20 cellular contexts compared by ENCODE assay signal in genomic region chr13:79932556-79932955, GRCh38.
A peak's percentile ranks its signal among the peaks of the same experiment; 100 is the strongest.
DNase-seq lines count a peak whose midpoint lies in the region; ATAC-seq, FAIRE-seq and TF ChIP-seq lines count a peak whose summit lies in the region.
"Had no signal": no experiment of that assay in that cellular context is flagged by ENCODE, and none has a peak within 500 bp of the region (broad histone marks: within the 10 kb centered on the region; RNA-seq: fewer than 3 reads in every experiment).

No MANE protein-coding gene starts in this region.

- H3K79me2 ChIP-seq in endothelial cell of umbilical vein (ENCODE audit: control insufficient read depth, insufficient read depth, low read length), result no peaks in the 10 kb centered on the region
- no peaks in the 10 kb centered on the region for H3K79me2 ChIP-seq in GM23338 (replicated peaks; ENCODE audit: insufficient read depth)

- intact Hi-C loops in endothelial cell of umbilical vein (cut with micrococcal nuclease) (no loop called here), left colon (cut with DNase I, micrococcal nuclease) (no loop called here)

- no peaks in the 10 kb centered on the region for H3K27me3 ChIP-seq in endothelial cell of umbilical vein (ENCODE audit: control insufficient read depth in 2 of 2, insufficient read depth in 2 of 2, low read length in 2 of 2)
- no peaks in the 10 kb centered on the region for H3K27me3 ChIP-seq in gastroesophageal sphincter
- no peaks in the 10 kb centered on the region for H3K27me3 ChIP-seq in GM23338 (ENCODE audit: insufficient read depth)

- H3K36me3 ChIP-seq in endothelial cell of umbilical vein (ENCODE audit: control insufficient read depth in 2 of 2, extremely low read depth in 1 of 2, insufficient read depth in 2 of 2, low read length in 2 of 2), result no peaks in the 10 kb centered on the region
- no peaks in the 10 kb centered on the region for H3K36me3 ChIP-seq in gastroesophageal sphincter
- no peaks in the 10 kb centered on the region for H3K36me3 ChIP-seq in GM23338 (ENCODE audit: insufficient read depth)

- peaks cover 2% of the 10 kb centered on the region; the same call in 1 of the 3 replicates for H3K36me3 Mint-ChIP-seq in GM23338 (ENCODE audit: low read depth)
- H3K36me3 Mint-ChIP-seq: CD4-positive, alpha-beta memory T cell had no signal

- H3K9me3 ChIP-seq in endothelial cell of umbilical vein (replicated peaks; ENCODE audit: control insufficient read depth, insufficient read depth, low read length) (no peaks in the 10 kb centered on the region), gastroesophageal sphincter (no peaks in the 10 kb centered on the region)

- no peaks in the 10 kb centered on the region for H3K27me3 Mint-ChIP-seq in GM23338 (ENCODE audit: insufficient read depth, low read depth, poor library complexity)
- H3K27me3 Mint-ChIP-seq: CD4-positive, alpha-beta memory T cell had no signal

- H2AFZ ChIP-seq in endothelial cell of umbilical vein (ENCODE audit: low read depth, low read length) (no peak overlapping the region), GM23338 (no peak overlapping the region)
- H2AFZ ChIP-seq: GM23248 had no signal

- H3K4me3 ChIP-seq in endothelial cell of umbilical vein (replicated peaks in 1 of 3; ENCODE audit: insufficient read depth in 1 of 3, low read depth in 1 of 3, low read length in 3 of 3), result no peak overlapping the region
- no peak overlapping the region for H3K4me3 ChIP-seq in gastroesophageal sphincter
- H3K4me3 ChIP-seq in GM23338, result no peak overlapping the region
- H3K4me3 ChIP-seq: GM23248 had no signal

- no peaks in the 10 kb centered on the region for H3K9me2 ChIP-seq in GM23338 (ENCODE audit: insufficient read depth)

- CTCF ChIA-PET in endothelial cell of umbilical vein (lab: Charles Lee), result interaction anchor here (0.8 to 1.0 kb wide), 3 partner anchors 166 to 410 kb away, joined by 3 to 4 read pairs (median 3); no protein-coding TSS in a partner anchor

- no peak overlapping the region for H3K27ac Mint-ChIP-seq in GM23338
- H3K27ac Mint-ChIP-seq: CD4-positive, alpha-beta memory T cell; H9 had no signal

- ATAC-seq in left colon (peak; percentile 19), gastroesophageal sphincter (no peak), GM23338 (no peak)
- ATAC-seq: HCT116 had no signal

- no peaks in the 10 kb centered on the region for H3K4me1 Mint-ChIP-seq in GM23338
- H3K4me1 Mint-ChIP-seq: CD4-positive, alpha-beta memory T cell had no signal

- H3K4me1 ChIP-seq in endothelial cell of umbilical vein (ENCODE audit: control insufficient read depth, extremely low read depth, insufficient read depth, low read length) (peaks cover 50% of the 10 kb centered on the region), gastroesophageal sphincter (peaks cover 0 to 12% (median 7%) of the 10 kb centered on the region in 3 donors), GM23338 (ENCODE audit: insufficient read depth) (no peaks in the 10 kb centered on the region)

- H3K27ac ChIP-seq in endothelial cell of umbilical vein (ENCODE audit: insufficient read depth, low read depth, low read length) (peak overlapping the region; percentile 74), gastroesophageal sphincter (no peak overlapping the region), GM23338 (ENCODE audit: low read depth) (no peak overlapping the region)
- H3K27ac ChIP-seq: GM23248 had no signal

- dilution Hi-C loops in endothelial cell of umbilical vein (cut with MboI; ENCODE audit: extremely low pct_ligation_motif_present, low sequenced_read_pairs), result no loop called here

- TF ChIP-seq POLR2A in endothelial cell of umbilical vein (IDR thresholded peaks at IDR 0.05; ENCODE audit: low read depth, low read length) (no peak), gastroesophageal sphincter (IDR thresholded peaks at IDR 0.05) (no peak)

- BruUV-seq in endothelial cell of umbilical vein (replicated peaks; lab: Mats Ljungman, UMichigan), result no TSS peak

- H3F3A ChIP-seq in GM23338 (replicated peaks; ENCODE audit: low read depth), result no peaks in the 10 kb centered on the region

- peak overlapping the region; percentile 31 for H3K4me2 ChIP-seq in endothelial cell of umbilical vein (ENCODE audit: insufficient read depth, low read length)
- H3K4me2 ChIP-seq in GM23338, result no peak overlapping the region

- DNase-seq in NCI-H226 (peak; percentile 38), endothelial cell of umbilical vein (ENCODE audit: low read depth, low spot score) (peak; percentile 77), left colon (no peak), pulmonary artery endothelial cell (ENCODE audit: low read depth, low spot score) (peak; percentile 30), NCI-H446 treated with DMSO at 0.1 percent for 48 hours (lab: John Stamatoyannopoulos, UW) (no peak), GM23338 (ENCODE audit: low spot score) (no peak), cortex of kidney (lab: John Stamatoyannopoulos, UW) (no peak)
- DNase-seq: C1 segment of cervical spinal cord; Calu3; CD4-positive, alpha-beta memory T cell; COR-L47; DMS53; DND-41; GM23248; H9 had no signal

- POLR2A ChIA-PET in endothelial cell of umbilical vein (lab: Charles Lee), result interaction anchor here (0.7 kb wide), 1 partner anchor 14 kb away, joined by 3 read pairs; no protein-coding TSS in a partner anchor

- no peaks in the 10 kb centered on the region for H4K20me1 ChIP-seq in endothelial cell of umbilical vein (replicated peaks; ENCODE audit: control insufficient read depth, extremely low read depth, insufficient read depth, low read length)
- H4K20me1 ChIP-seq in GM23338 (replicated peaks; ENCODE audit: insufficient read depth), result no peaks in the 10 kb centered on the region

- no peaks in the 10 kb centered on the region for H3K9me1 ChIP-seq in endothelial cell of umbilical vein (replicated peaks; ENCODE audit: control insufficient read depth, extremely low read depth, insufficient read depth, low read length)

- WGBS in gastroesophageal sphincter (ENCODE audit: low coverage in 1 of 2), 2 donors, result 54 to 80% methylated on average over 2 of the region's 2 CpGs

- FAIRE-seq in endothelial cell of umbilical vein (lab: Jason Lieb, UNC), result peak; percentile 48
- FAIRE-seq: G401.6, GM12892, GM19239 had no signal

- TF ChIP-seq CTCF in endothelial cell of umbilical vein (IDR thresholded peaks at IDR 0.05; ENCODE audit: extremely low read depth in 1 of 2, insufficient read depth in 1 of 2, low read depth in 1 of 2, low read length in 2 of 2), result no peak
- TF ChIP-seq CTCF in gastroesophageal sphincter (IDR thresholded peaks at IDR 0.05), result no peak
- TF ChIP-seq CTCF in GM23338 (conservative IDR thresholded peaks at IDR 0.05; ENCODE audit: low read depth in 2 of 2), result no peak

- H3K9me3 Mint-ChIP-seq in GM23338, result peaks cover 7% of the 10 kb centered on the region; the same call in 2 of the 3 replicates

- H3K9ac ChIP-seq in endothelial cell of umbilical vein (replicated peaks; ENCODE audit: extremely low read depth, insufficient read depth, low read length), result peak overlapping the region; percentile 5
- H3K9ac ChIP-seq: GM23248 had no signal

- no peak for TF ChIP-seq EP300 in gastroesophageal sphincter (IDR thresholded peaks at IDR 0.05)

- H3K4me3 Mint-ChIP-seq in GM23338, result no peak overlapping the region
- H3K4me3 Mint-ChIP-seq: CD4-positive, alpha-beta memory T cell; H9 had no signal

TF ChIP-seq in endothelial cell of umbilical vein, 7 proteins besides CTCF, POLR2A, EP300 and RAD21:
- TF ChIP-seq POLR2AphosphoS5 (IDR thresholded peaks at IDR 0.05; ENCODE audit: insufficient read depth, low read depth, low read length), result no peak
- no peak for TF ChIP-seq MAX (IDR thresholded peaks at IDR 0.05; ENCODE audit: insufficient read depth, insufficient read length)
- TF ChIP-seq JUN (IDR thresholded peaks at IDR 0.05; ENCODE audit: borderline replicate concordance, insufficient read depth, insufficient read length, low read depth), result peak; percentile 68
- peak; percentile 37 for TF ChIP-seq FOS (IDR thresholded peaks at IDR 0.05; ENCODE audit: borderline replicate concordance, insufficient read depth, low read length)
- peak; percentile 70 for TF ChIP-seq GATA2 (IDR thresholded peaks at IDR 0.05; ENCODE audit: insufficient read depth, insufficient read length, low read depth, low read length)

TF ChIP-seq in GM23338, 12 proteins besides CTCF, POLR2A, EP300 and RAD21 (continues in another document):
- TF ChIP-seq JUNB (IDR thresholded peaks at IDR 0.05; ENCODE audit: unreplicated experiment) (no peak), STAT1 (IDR thresholded peaks at IDR 0.05; ENCODE audit: unreplicated experiment) (no peak), NANOG (IDR thresholded peaks at IDR 0.05; ENCODE audit: borderline replicate concordance) (no peak)

Comparison
In these comparisons a context has a peak if more than half of its experiments do, and no peak if none do; other contexts are left out.
1. DNase-seq: peak in NCI-H226 (single experiment), endothelial cell of umbilical vein (single experiment) and pulmonary artery endothelial cell (single experiment); none in left colon (0 of 2), NCI-H446 treated with DMSO at 0.1 percent for 48 hours (single experiment), GM23338 (single experiment) and cortex of kidney (single experiment).